In genomic region chr9:34929506-34930102, GRCh38 we compare ENCODE assay signal across 8 cellular contexts. TPM values are rescaled to one million over a fixed set of nuclear protein-coding genes. Genes with fewer than 3 reads are reported as not detected.
DNase-seq lines count a peak whose midpoint lies in the region; ATAC-seq, FAIRE-seq and TF ChIP-seq lines count a peak whose summit lies in the region.

No MANE protein-coding gene starts in this region.

- no peak for TF ChIP-seq POLR2A in GM12878 (IDR thresholded peaks at IDR 0.05; ENCODE audit: low read depth, low read length)

- ATAC-seq in GM12878 (peak; percentile 72), lower lobe of right lung (no peak), GM21381 (IDR thresholded peaks at IDR 0.05; ENCODE audit: unreplicated experiment) (no peak), GM21576 (IDR thresholded peaks at IDR 0.05; ENCODE audit: unreplicated experiment) (no peak)

- H3K27ac ChIP-seq in GM12878 (ENCODE audit: control insufficient read depth, insufficient read depth): no peak overlapping the region
- H3K27ac ChIP-seq in lower lobe of right lung: no peak overlapping the region

- intact Hi-C loops in GM12878 (cut with micrococcal nuclease; ENCODE audit: unreplicated experiment) (no loop called here), lower lobe of right lung (cut with DNase I) (no loop called here)

- peaks cover 17% of the 10 kb centered on the region for H3K9me3 ChIP-seq in NT2/D1 (ENCODE audit: insufficient read depth, low read length)
- H3K9me3 ChIP-seq in GM12878 (replicated peaks; ENCODE audit: control insufficient read depth, insufficient read depth, low read length): no peaks in the 10 kb centered on the region; the same call in 2 of the 3 replicates
- peaks cover 3% of the 10 kb centered on the region for H3K9me3 ChIP-seq in lower lobe of right lung

- no peak overlapping the region for H3K4me3 ChIP-seq in AG09309 (ENCODE audit: control insufficient read depth, low read depth, low read length)
- no peak overlapping the region for H3K4me3 ChIP-seq in GM12875 (ENCODE audit: low read depth, low read length)
- H3K4me3 ChIP-seq in NT2/D1 (ENCODE audit: insufficient read length, low read depth): no peak overlapping the region
- H3K4me3 ChIP-seq in GM12878: no peak overlapping the region
- H3K4me3 ChIP-seq in lower lobe of right lung: no peak overlapping the region

- WGBS in GM12878 (ENCODE audit: insufficient coverage, insufficient replicate concordance, low lambda C conversion rate, missing lambda C conversion rate): 8% methylated on average over 7 of the region's 7 CpGs

- H3K4me2 ChIP-seq in GM12878 (ENCODE audit: control insufficient read depth, insufficient read depth): no peak overlapping the region

- CTCF ChIA-PET in GM12878 (lab: Yijun Ruan, JAX): interaction anchor here (0.9 to 1.5 kb wide), 8 partner anchors 9 to 526 kb away, joined by 3 to 6 read pairs (median 4); no protein-coding TSS in a partner anchor

- no peak for DNase-seq in AG09309 (ENCODE audit: low read depth)
- DNase-seq in NT2/D1 (ENCODE audit: low read depth, low spot score): peak; percentile 58
- no peak for DNase-seq in GM12878 (ENCODE audit: low read depth, low spot score)
- no peak for DNase-seq in lower lobe of right lung
- peak; percentile 31 for DNase-seq in urothelium cell line (ENCODE audit: low spot score)

- RAD21 ChIA-PET in GM12878 (lab: Charles Lee; ENCODE audit: unreplicated experiment): interaction anchor here (1.0 kb wide), 2 partner anchors 30 to 121 kb away, joined by 3 to 4 read pairs; no protein-coding TSS in a partner anchor

- peak; percentile 56 for TF ChIP-seq CTCF in AG09309 (IDR thresholded peaks at IDR 0.05; ENCODE audit: control insufficient read depth, insufficient read depth, low read depth, low read length, missing control alignments)
- TF ChIP-seq CTCF in GM12875 (IDR thresholded peaks at IDR 0.05; ENCODE audit: borderline replicate concordance, insufficient read depth, low read depth, low read length): peak; percentile 67
- TF ChIP-seq CTCF in GM12878 (IDR thresholded peaks at IDR 0.05 in 2 of 3, conservative IDR thresholded peaks at IDR 0.05 in 1 of 3; ENCODE audit: control insufficient read depth in 2 of 3, extremely low read depth in 1 of 3, insufficient read depth in 1 of 3, low read depth in 3 of 3, low read length in 3 of 3): peak; percentile 41 to 61 (median 58)
- peak; percentile 53 for TF ChIP-seq CTCF in lower lobe of right lung (IDR thresholded peaks at IDR 0.05)

- no peaks in the 10 kb centered on the region for H4K20me1 ChIP-seq in GM12878 (ENCODE audit: control insufficient read depth, insufficient read depth)

- H3K27me3 ChIP-seq in NT2/D1 (ENCODE audit: insufficient read depth, insufficient read length) (no peaks in the 10 kb centered on the region), GM12878 (replicated peaks in 1 of 2; ENCODE audit: control insufficient read depth in 2 of 2, insufficient read depth in 2 of 2, low read length in 1 of 2) (no peaks in the 10 kb centered on the region), lower lobe of right lung (ENCODE audit: low read depth) (peaks cover 9% of the 10 kb centered on the region)

- no peaks in the 10 kb centered on the region for H3K36me3 ChIP-seq in NT2/D1 (ENCODE audit: insufficient read depth, insufficient read length, low read length)
- H3K36me3 ChIP-seq in GM12878 (ENCODE audit: control insufficient read depth in 2 of 2, insufficient read depth in 2 of 2, low read length in 1 of 2): no peaks in the 10 kb centered on the region
- no peaks in the 10 kb centered on the region for H3K36me3 ChIP-seq in lower lobe of right lung

- H3K9ac ChIP-seq in NT2/D1 (ENCODE audit: insufficient read length, low read depth) (no peak overlapping the region), GM12878 (ENCODE audit: control insufficient read depth, insufficient read depth, low read length) (no peak overlapping the region)

- TF ChIP-seq RAD21 in GM12878 (IDR thresholded peaks at IDR 0.05; ENCODE audit: insufficient read depth, low read depth, low read length): no peak

- FAIRE-seq in GM12878 (lab: Jason Lieb, UNC) (no peak), urothelium cell line (lab: Jason Lieb, UNC) (no peak)

- BruUV-seq in GM12878 (replicated peaks; lab: Mats Ljungman, UMichigan): no TSS peak

- TF ChIP-seq EP300 in GM12878 (IDR thresholded peaks at IDR 0.05; ENCODE audit: borderline replicate concordance in 1 of 2, control insufficient read depth in 1 of 2, low read depth in 2 of 2, low read length in 2 of 2): no peak

- in situ Hi-C loops in GM12878 (cut with MboI): no loop called here

- no peak overlapping the region for H2AFZ ChIP-seq in GM12878 (ENCODE audit: control insufficient read depth, low read depth, low read length)

- no peaks in the 10 kb centered on the region for H3K79me2 ChIP-seq in GM12878 (ENCODE audit: control insufficient read depth, insufficient read depth, low read length)

- POLR2A ChIA-PET in GM12878 (lab: Charles Lee): interaction anchor here (0.5 kb wide), 1 partner anchor 759 kb away, joined by 4 read pairs; no protein-coding TSS in a partner anchor

- H3K4me1 ChIP-seq in NT2/D1 (ENCODE audit: insufficient read depth, insufficient read length): no peaks in the 10 kb centered on the region
- no peaks in the 10 kb centered on the region for H3K4me1 ChIP-seq in GM12878 (ENCODE audit: control insufficient read depth, insufficient read depth, low read length)
- H3K4me1 ChIP-seq in lower lobe of right lung: no peaks in the 10 kb centered on the region

- SMC1A ChIA-PET in GM12878 (lab: Charles Lee; ENCODE audit: uncharacterized antibody, unreplicated experiment): no interaction called here

TF ChIP-seq in GM12878, 131 proteins besides CTCF, POLR2A, EP300 and RAD21 (continues in another document):
- TF ChIP-seq SMARCA5 (IDR thresholded peaks at IDR 0.05): no peak
- TF ChIP-seq NR2F1 (conservative IDR thresholded peaks at IDR 0.05): no peak
- TF ChIP-seq, protein P1, sequence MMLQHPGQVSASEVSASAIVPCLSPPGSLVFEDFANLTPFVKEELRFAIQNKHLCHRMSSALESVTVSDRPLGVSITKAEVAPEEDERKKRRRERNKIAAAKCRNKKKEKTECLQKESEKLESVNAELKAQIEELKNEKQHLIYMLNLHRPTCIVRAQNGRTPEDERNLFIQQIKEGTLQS (IDR thresholded peaks at IDR 0.05; ENCODE audit: borderline replicate concordance, extremely low read depth, low read depth, low read length): no peak
- no peak for TF ChIP-seq TCF7 (IDR thresholded peaks at IDR 0.05; ENCODE audit: borderline replicate concordance)
- TF ChIP-seq, protein P2, sequence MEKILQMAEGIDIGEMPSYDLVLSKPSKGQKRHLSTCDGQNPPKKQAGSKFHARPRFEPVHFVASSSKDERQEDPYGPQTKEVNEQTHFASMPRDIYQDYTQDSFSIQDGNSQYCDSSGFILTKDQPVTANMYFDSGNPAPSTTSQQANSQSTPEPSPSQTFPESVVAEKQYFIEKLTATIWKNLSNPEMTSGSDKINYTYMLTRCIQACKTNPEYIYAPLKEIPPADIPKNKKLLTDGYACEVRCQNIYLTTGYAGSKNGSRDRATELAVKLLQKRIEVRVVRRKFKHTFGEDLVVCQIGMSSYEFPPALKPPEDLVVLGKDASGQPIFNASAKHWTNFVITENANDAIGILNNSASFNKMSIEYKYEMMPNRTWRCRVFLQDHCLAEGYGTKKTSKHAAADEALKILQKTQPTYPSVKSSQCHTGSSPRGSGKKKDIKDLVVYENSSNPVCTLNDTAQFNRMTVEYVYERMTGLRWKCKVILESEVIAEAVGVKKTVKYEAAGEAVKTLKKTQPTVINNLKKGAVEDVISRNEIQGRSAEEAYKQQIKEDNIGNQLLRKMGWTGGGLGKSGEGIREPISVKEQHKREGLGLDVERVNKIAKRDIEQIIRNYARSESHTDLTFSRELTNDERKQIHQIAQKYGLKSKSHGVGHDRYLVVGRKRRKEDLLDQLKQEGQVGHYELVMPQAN (conservative IDR thresholded peaks at IDR 0.05): no peak
- no peak for TF ChIP-seq DPF2 (IDR thresholded peaks at IDR 0.05)
- TF ChIP-seq RAD51 (IDR thresholded peaks at IDR 0.05): no peak

RNA-seq across cellular contexts. Expression of gene PHF24, which starts 28.5 kb away (rescaled TPM):
- total RNA-seq in GM12878 (2013; cell fraction: nucleolus; rRNA removed): not detected in 2 replicates
- not detected in 2 replicates for total RNA-seq in GM12878 (2014; rRNA removed)
- not detected in 2 replicates for total RNA-seq in GM12878 (2014; rRNA removed; fragmentation: Illumina TruSeq; extraction: Trizol)
- total RNA-seq in GM12878 (2021): not detected in 2 replicates
- polyA plus RNA-seq in GM12878 (2011; ENCODE audit: low read depth): not detected
- 0.04 TPM in 1 of 2 replicates, not detected in the other for polyA plus RNA-seq in GM12878 (2011; rRNA removed)
- polyA plus RNA-seq in GM12878 (2011; cell fraction: cytosol; rRNA removed): not detected in 2 replicates
- polyA plus RNA-seq in GM12878 (2011; cell fraction: nucleus; rRNA removed): not detected in 2 replicates
- polyA plus RNA-seq in GM12878 (2012): not detected in 2 replicates
- polyA plus RNA-seq in GM12878 (2014; fragmentation: Illumina TruSeq; extraction: Trizol): not detected in 2 replicates
- polyA plus RNA-seq in GM12878 (2014; fragmentation: Nextera tagmentation; extraction: Ambion mirVana): under 1 TPM in 1 of 2 experiments, not detected in 1; 0.02 TPM
- polyA plus RNA-seq in GM12878 (2014; rRNA removed): 0.04 TPM in 1 of 2 replicates, not detected in the other
- polyA plus RNA-seq in GM12878 (2016; fragmentation: Nextera tagmentation; extraction: Ambion mirVana): not detected
- not detected in 2 replicates for polyA minus RNA-seq in GM12878 (2011; rRNA and poly(A)+ RNA removed)
- polyA minus RNA-seq in GM12878 (2011; cell fraction: cytosol; rRNA and poly(A)+ RNA removed): not detected in 2 replicates
- not detected in 2 replicates for polyA minus RNA-seq in GM12878 (2011; cell fraction: nucleus; rRNA and poly(A)+ RNA removed)
- total RNA-seq in lower lobe of right lung: 1.3 TPM

RNA-seq across cellular contexts. Expression of gene DNAJB5, which starts 59.9 kb away (rescaled TPM):
- total RNA-seq in GM12878 (2013; cell fraction: nucleolus; rRNA removed): 2.6 and 3.2 TPM in 2 replicates
- total RNA-seq in GM12878 (2014; rRNA removed) (8.6 and 8.8 TPM in 2 replicates), GM12878 (2014; rRNA removed; fragmentation: Illumina TruSeq; extraction: Trizol) (8.2 and 8.3 TPM in 2 replicates), GM12878 (2021) (9.3 and 9.9 TPM in 2 replicates), lower lobe of right lung (6.0 TPM)
- polyA plus RNA-seq in GM12878 (2011; ENCODE audit: low read depth): 3.2 TPM
- polyA plus RNA-seq in GM12878 (2011; rRNA removed) (1.4 and 1.9 TPM in 2 replicates), GM12878 (2014; fragmentation: Illumina TruSeq; extraction: Trizol) (9.3 and 13.3 TPM in 2 replicates), GM12878 (2014; fragmentation: Nextera tagmentation; extraction: Ambion mirVana) (1 to 10 TPM in 1 of 2 experiments, under 1 TPM in 1; 0.92 to 1.5 TPM), GM12878 (2014; rRNA removed) (8.9 and 9.0 TPM in 2 replicates), GM12878 (2016; fragmentation: Nextera tagmentation; extraction: Ambion mirVana) (1 to 10 TPM; 4.9 to 5.4 TPM)
- polyA plus RNA-seq in GM12878 (2011; cell fraction: cytosol; rRNA removed): 3.7 and 4.3 TPM in 2 replicates
- 1.2 and 2.5 TPM in 2 replicates for polyA plus RNA-seq in GM12878 (2011; cell fraction: nucleus; rRNA removed)
- polyA plus RNA-seq in GM12878 (2012): 4.8 and 5.2 TPM in 2 replicates
- 2.1 and 3.2 TPM in 2 replicates for polyA minus RNA-seq in GM12878 (2011; rRNA and poly(A)+ RNA removed)
- polyA minus RNA-seq in GM12878 (2011; cell fraction: cytosol; rRNA and poly(A)+ RNA removed): 0.53 and 0.94 TPM in 2 replicates
- 0.85 and 0.86 TPM in 2 replicates for polyA minus RNA-seq in GM12878 (2011; cell fraction: nucleus; rRNA and poly(A)+ RNA removed)

Comparison
In these comparisons a context has a peak if more than half of its experiments do, and no peak if none do; other contexts are left out.
1. DNase-seq: peak in NT2/D1 (single experiment) and urothelium cell line (single experiment); none in AG09309 (single experiment), GM12878 (single experiment) and lower lobe of right lung (single experiment).
2. Peak in every context shown above with its lines, with median percentiles within 50 percentile points of each other: CTCF ChIP-seq.